ENCODE assay signal across 1 cellular context in genomic region chr1:10751160-10751559, GRCh38.
TF ChIP-seq lines count a peak whose summit lies in the region.

No MANE protein-coding gene starts in this region.

TF ChIP-seq in K562, 482 proteins besides CTCF, POLR2A, EP300 and RAD21:
- TF ChIP-seq CTCFL (IDR thresholded peaks at IDR 0.05; ENCODE audit: borderline replicate concordance, insufficient read depth, low read depth, low read length, poor library complexity, severe bottlenecking), result peak; percentile 22
- TF ChIP-seq, protein P1, sequence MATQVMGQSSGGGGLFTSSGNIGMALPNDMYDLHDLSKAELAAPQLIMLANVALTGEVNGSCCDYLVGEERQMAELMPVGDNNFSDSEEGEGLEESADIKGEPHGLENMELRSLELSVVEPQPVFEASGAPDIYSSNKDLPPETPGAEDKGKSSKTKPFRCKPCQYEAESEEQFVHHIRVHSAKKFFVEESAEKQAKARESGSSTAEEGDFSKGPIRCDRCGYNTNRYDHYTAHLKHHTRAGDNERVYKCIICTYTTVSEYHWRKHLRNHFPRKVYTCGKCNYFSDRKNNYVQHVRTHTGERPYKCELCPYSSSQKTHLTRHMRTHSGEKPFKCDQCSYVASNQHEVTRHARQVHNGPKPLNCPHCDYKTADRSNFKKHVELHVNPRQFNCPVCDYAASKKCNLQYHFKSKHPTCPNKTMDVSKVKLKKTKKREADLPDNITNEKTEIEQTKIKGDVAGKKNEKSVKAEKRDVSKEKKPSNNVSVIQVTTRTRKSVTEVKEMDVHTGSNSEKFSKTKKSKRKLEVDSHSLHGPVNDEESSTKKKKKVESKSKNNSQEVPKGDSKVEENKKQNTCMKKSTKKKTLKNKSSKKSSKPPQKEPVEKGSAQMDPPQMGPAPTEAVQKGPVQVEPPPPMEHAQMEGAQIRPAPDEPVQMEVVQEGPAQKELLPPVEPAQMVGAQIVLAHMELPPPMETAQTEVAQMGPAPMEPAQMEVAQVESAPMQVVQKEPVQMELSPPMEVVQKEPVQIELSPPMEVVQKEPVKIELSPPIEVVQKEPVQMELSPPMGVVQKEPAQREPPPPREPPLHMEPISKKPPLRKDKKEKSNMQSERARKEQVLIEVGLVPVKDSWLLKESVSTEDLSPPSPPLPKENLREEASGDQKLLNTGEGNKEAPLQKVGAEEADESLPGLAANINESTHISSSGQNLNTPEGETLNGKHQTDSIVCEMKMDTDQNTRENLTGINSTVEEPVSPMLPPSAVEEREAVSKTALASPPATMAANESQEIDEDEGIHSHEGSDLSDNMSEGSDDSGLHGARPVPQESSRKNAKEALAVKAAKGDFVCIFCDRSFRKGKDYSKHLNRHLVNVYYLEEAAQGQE (CRISPR knock-in tag; IDR thresholded peaks at IDR 0.05; ENCODE audit: low read depth), result no peak
